3 cellular contexts compared by ENCODE assay signal in the genomic region with DNA sequence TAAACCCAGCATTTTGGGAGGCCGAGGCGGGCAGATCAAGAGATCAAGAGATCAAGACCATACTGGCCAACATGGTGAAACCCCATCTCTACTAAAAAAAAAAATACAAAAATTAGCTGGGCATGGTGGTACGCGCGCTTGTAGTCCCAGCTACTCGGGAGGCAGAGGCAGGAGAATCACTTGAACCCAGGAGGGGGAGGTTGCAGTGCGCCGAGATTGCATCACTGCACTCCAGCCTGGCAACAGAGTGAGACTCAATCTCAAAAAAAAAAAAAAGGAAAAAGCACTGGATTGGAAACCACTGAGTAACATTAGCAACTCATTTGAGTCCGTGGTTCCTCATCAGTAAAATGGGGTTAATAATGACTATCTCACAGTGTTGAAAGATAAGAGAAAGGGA. TPM values are rescaled to one million over a fixed set of nuclear protein-coding genes. Genes with fewer than 3 reads are reported as not detected.
"Had no signal": no experiment of that assay in that cellular context is flagged by ENCODE, and none has a peak within 500 bp of the region (broad histone marks: within the 10 kb centered on the region; RNA-seq: fewer than 3 reads in every experiment).

No MANE protein-coding gene starts in this region.

RNA-seq across cellular contexts. Expression of a gene that starts 49.4 kb away (rescaled TPM):
- total RNA-seq: HFFc6, HT1080 had no signal
- polyA plus RNA-seq: IgD-negative memory B cell had no signal
